In the genomic region with DNA sequence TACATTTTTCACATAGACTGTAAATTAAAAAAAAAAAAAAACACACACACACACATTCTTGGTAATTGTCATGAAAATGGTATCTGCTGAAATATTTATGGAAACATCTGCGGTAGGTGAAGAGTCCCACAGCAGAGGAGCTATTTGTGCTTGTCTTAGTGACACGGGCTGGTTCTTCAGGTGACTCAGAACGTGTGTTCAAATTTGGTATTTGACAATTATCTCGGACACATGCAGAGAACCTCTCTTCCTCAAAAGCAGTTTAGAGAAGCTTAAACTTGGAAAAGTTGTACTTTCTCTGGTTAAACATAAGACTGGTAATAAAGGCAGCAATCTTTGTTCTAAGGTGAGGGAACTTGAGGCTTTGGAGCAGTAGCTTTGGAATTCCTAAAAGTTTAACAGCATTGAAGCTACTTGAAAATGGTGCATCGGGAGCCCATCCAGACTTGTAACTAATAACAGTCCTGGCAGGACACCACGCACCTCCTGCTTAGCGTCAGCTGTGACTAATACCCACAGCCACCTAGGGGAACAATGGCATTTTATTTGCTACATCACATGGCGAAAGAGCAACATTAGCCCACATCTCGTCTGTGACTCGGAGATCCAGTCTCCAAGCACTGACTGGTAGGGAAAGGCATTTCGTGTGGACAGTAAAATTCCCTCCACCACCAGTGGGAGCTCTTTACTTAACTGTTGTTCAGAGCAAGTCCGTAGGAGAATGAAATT, we compare ENCODE assay signal across 7 cellular contexts.
DNase-seq lines count a peak whose midpoint lies in the region; ATAC-seq and TF ChIP-seq lines count a peak whose summit lies in the region.

No MANE protein-coding gene starts in this region.

- TF ChIP-seq CTCF in GM12872 (IDR thresholded peaks at IDR 0.05; ENCODE audit: insufficient read depth, low read depth, low read length): peak; percentile 28; the same call in 1 of the 3 replicates
- TF ChIP-seq CTCF in ascending aorta (IDR thresholded peaks at IDR 0.05): peak; percentile 47 to 79 (median 70)
- peak in 4 of 5 experiments; percentile 36 to 55 (median 48) for TF ChIP-seq CTCF in gastrocnemius medialis (IDR thresholded peaks at IDR 0.05 in 4 of 5, conservative IDR thresholded peaks at IDR 0.05 in 1 of 5)

- in situ Hi-C loops in gastrocnemius medialis (cut with MboI; ENCODE audit: low sequenced_read_pairs in 4 of 4): loop anchor here in 1 of 4 donors (25.0 kb wide), 1 partner anchor 1966 kb away; a partner anchor contains a TSS

- intact Hi-C loops in ascending aorta (cut with DNase I): loop anchor here (5.0 kb wide), 1 partner anchor 1961 kb away; no protein-coding TSS in a partner anchor
- intact Hi-C loops in gastrocnemius medialis (cut with DNase I; ENCODE audit: low total_unique reads): loop anchor here (2.0 to 5.0 kb wide), 2 partner anchors 609 to 1961 kb away; no protein-coding TSS in a partner anchor

- ATAC-seq in gastrocnemius medialis (peak; percentile 96), HG03175 (IDR thresholded peaks at IDR 0.05; ENCODE audit: unreplicated experiment) (no peak)

- TF ChIP-seq POLR2A in gastrocnemius medialis (IDR thresholded peaks at IDR 0.05): no peak

- H3K4me1 ChIP-seq in ascending aorta: peaks cover 3 to 6% of the 10 kb centered on the region in 2 donors
- peaks cover 6 to 13% of the 10 kb centered on the region in 2 donors for H3K4me1 ChIP-seq in gastrocnemius medialis

- H3K4me3 ChIP-seq in ascending aorta (peak overlapping the region in 1 of 2 donors; percentile 45), gastrocnemius medialis (no peak overlapping the region)

- H3K9me3 ChIP-seq in ascending aorta (no peaks in the 10 kb centered on the region), gastrocnemius medialis (no peaks in the 10 kb centered on the region)

- H3K27me3 ChIP-seq in ascending aorta (no peaks in the 10 kb centered on the region), gastrocnemius medialis (no peaks in the 10 kb centered on the region)

- DNase-seq in NCI-H1417 treated with DMSO at 0.1 percent for 48 hours (lab: John Stamatoyannopoulos, UW) (peak; percentile 46), ascending aorta (ENCODE audit: low spot score in 2 of 2) (peak; percentile 43 to 91), hepatic stellate cell (ENCODE audit: low spot score) (peak; percentile 1), gastrocnemius medialis (peak; percentile 34 to 64)
- no peak for DNase-seq in activated CD4-positive, alpha-beta T cell treated with anti-CD3 and anti-CD28 coated beads for 1 hour

- H3K36me3 ChIP-seq in ascending aorta (no peaks in the 10 kb centered on the region), gastrocnemius medialis (no peaks in the 10 kb centered on the region)

- peak overlapping the region; percentile 26 to 58 for H3K27ac ChIP-seq in ascending aorta
- H3K27ac ChIP-seq in gastrocnemius medialis: peak overlapping the region in 2 of 4 donors; percentile 50 to 68
